ENCODE assay signal across 8 cellular contexts in genomic region chr5:141923443-141924313, GRCh38. TPM values are rescaled to one million over a fixed set of nuclear protein-coding genes. Genes with fewer than 3 reads are reported as not detected.
DNase-seq lines count a peak whose midpoint lies in the region; ATAC-seq and TF ChIP-seq lines count a peak whose summit lies in the region.

A gene with protein sequence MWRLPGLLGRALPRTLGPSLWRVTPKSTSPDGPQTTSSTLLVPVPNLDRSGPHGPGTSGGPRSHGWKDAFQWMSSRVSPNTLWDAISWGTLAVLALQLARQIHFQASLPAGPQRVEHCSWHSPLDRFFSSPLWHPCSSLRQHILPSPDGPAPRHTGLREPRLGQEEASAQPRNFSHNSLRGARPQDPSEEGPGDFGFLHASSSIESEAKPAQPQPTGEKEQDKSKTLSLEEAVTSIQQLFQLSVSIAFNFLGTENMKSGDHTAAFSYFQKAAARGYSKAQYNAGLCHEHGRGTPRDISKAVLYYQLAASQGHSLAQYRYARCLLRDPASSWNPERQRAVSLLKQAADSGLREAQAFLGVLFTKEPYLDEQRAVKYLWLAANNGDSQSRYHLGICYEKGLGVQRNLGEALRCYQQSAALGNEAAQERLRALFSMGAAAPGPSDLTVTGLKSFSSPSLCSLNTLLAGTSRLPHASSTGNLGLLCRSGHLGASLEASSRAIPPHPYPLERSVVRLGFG (plus strand): TSS chr5:141923871. CDS start chr5:141923942, 71 bp downstream.

- peak; percentile 89 for TF ChIP-seq POLR2A in right lobe of liver (IDR thresholded peaks at IDR 0.05)

- under 1% methylated on average over 38 of the region's 54 CpGs for WGBS in right lobe of liver (ENCODE audit: insufficient coverage, low coverage, low lambda C conversion rate, missing lambda C conversion rate)

- no peaks in the 10 kb centered on the region for H3K27me3 Mint-ChIP-seq in activated CD4-positive, alpha-beta memory T cell treated with anti-CD3 and anti-CD28 coated beads for 36 hours

- POLR2A ChIA-PET in activated CD4-positive, alpha-beta memory T cell treated with anti-CD3 and anti-CD28 coated beads for 36 hours (lab: Charles Lee), result interaction anchor here (1.1 to 1.6 kb wide), 9 partner anchors 17 to 432 kb away, joined by 3 to 10 read pairs (median 5); partner anchors contain the start of genes FCHSD1, PCDH12 and RNF14

- H3K27ac Mint-ChIP-seq in activated CD4-positive, alpha-beta memory T cell treated with anti-CD3 and anti-CD28 coated beads for 36 hours, result peak within 1 kb of the TSS; percentile 96

- H3K4me3 Mint-ChIP-seq in activated CD4-positive, alpha-beta memory T cell treated with anti-CD3 and anti-CD28 coated beads for 36 hours, result peak within 1 kb of the TSS; percentile 80

- H3K36me3 ChIP-seq in right lobe of liver, result peaks cover 2 to 34% (median 11%) of the 10 kb centered on the region in 4 donors

- peaks cover 0 to 31% (median 14%) of the 10 kb centered on the region in 4 donors for H3K4me1 ChIP-seq in right lobe of liver

- ATAC-seq in GM19351 (IDR thresholded peaks at IDR 0.05; ENCODE audit: unreplicated experiment) (peak; percentile 96), HG03521 (IDR thresholded peaks at IDR 0.05; ENCODE audit: unreplicated experiment) (peak; percentile 97), right lobe of liver (peak; percentile 91 to 97 (median 94))

- H3K36me3 Mint-ChIP-seq in activated CD4-positive, alpha-beta memory T cell treated with anti-CD3 and anti-CD28 coated beads for 36 hours, result peaks cover 26% of the 10 kb centered on the region

- no peaks in the 10 kb centered on the region for H3K9me3 ChIP-seq in right lobe of liver

- intact Hi-C loops in activated CD4-positive, alpha-beta memory T cell treated with anti-CD3 and anti-CD28 coated beads for 36 hours (cut with micrococcal nuclease), result loop anchor here (1.0 kb wide), 3 partner anchors 37 to 230 kb away; partner anchors contain the start of gene RNF14
- intact Hi-C loops in dorsolateral prefrontal cortex (cut with DNase I) (loop anchor here (2.0 to 5.0 kb wide), 2 partner anchors 34 to 43 kb away; partner anchors contain the start of gene PCDH12 (in 1 of the 2)), right lobe of liver (cut with DNase I) (no loop called here)

- H3K4me3 ChIP-seq in dorsolateral prefrontal cortex (peak within 1 kb of the TSS; percentile 59 to 99 (median 82)), right lobe of liver (peak within 1 kb of the TSS; percentile 63 to 93 (median 83))

- no peaks in the 10 kb centered on the region for H3K27me3 ChIP-seq in dorsolateral prefrontal cortex
- no peaks in the 10 kb centered on the region for H3K27me3 ChIP-seq in right lobe of liver

- peaks cover 18% of the 10 kb centered on the region for H3K4me1 Mint-ChIP-seq in activated CD4-positive, alpha-beta memory T cell treated with anti-CD3 and anti-CD28 coated beads for 36 hours (ENCODE audit: low read depth)

- DNase-seq in NCI-H82 treated with DMSO at 0.1 percent for 48 hours (lab: John Stamatoyannopoulos, UW; ENCODE audit: unreplicated experiment) (peak; percentile 93), dorsolateral prefrontal cortex (peak; percentile 81 to 95 (median 94)), right lobe of liver (peak; percentile 96)
- DNase-seq in activated CD4-positive, alpha-beta memory T cell treated with anti-CD3 and anti-CD28 coated beads for 36 hours, result peak; percentile 96
- DNase-seq in stimulated activated CD4-positive, alpha-beta T cell treated with anti-CD3 and anti-CD28 coated beads, Interleukin-4, amount 100 ng/mL, for 4 hours, result peak; percentile 91 to 93

- CTCF ChIA-PET in activated CD4-positive, alpha-beta memory T cell treated with anti-CD3 and anti-CD28 coated beads for 36 hours (lab: Charles Lee), result interaction anchor here (0.6 to 3.8 kb wide), 12 partner anchors 37 to 359 kb away, joined by 3 to 32 read pairs (median 4); partner anchors contain the start of genes PCDH1 and RNF14

- no peaks in the 10 kb centered on the region for H3K9me3 Mint-ChIP-seq in activated CD4-positive, alpha-beta memory T cell treated with anti-CD3 and anti-CD28 coated beads for 36 hours

- peak within 1 kb of the TSS; percentile 90 for H3K27ac ChIP-seq in C4-2B
- H3K27ac ChIP-seq in dorsolateral prefrontal cortex, result peak within 1 kb of the TSS; percentile 79 to 100 (median 96)
- H3K27ac ChIP-seq in right lobe of liver, result peak within 1 kb of the TSS; percentile 90 to 97 (median 92)

- TF ChIP-seq CTCF in C4-2B (conservative IDR thresholded peaks at IDR 0.05) (no peak), dorsolateral prefrontal cortex (IDR thresholded peaks at IDR 0.05 in 54 of 56, conservative IDR thresholded peaks at IDR 0.05 in 2 of 56; ENCODE audit: low read depth in 1 of 56, partially characterized antibody in 56 of 56) (peak in 38 of 56 donors; percentile 3 to 60 (median 26)), right lobe of liver (IDR thresholded peaks at IDR 0.05) (no peak)

RNA-seq across cellular contexts. Expression of the gene that starts here (rescaled TPM):
- 10 to 100 TPM; 49.3 to 51.5 TPM for total RNA-seq in activated CD4-positive, alpha-beta memory T cell treated with anti-CD3 and anti-CD28 coated beads for 36 hours
- total RNA-seq in dorsolateral prefrontal cortex (100 to 1,000 TPM in 11 of 120 experiments, 10 to 100 TPM in 109; 54.4 to 110 (median 82.7) TPM), right lobe of liver (10 to 100 TPM; 39.4 to 57.9 (median 43.8) TPM)

Comparison
In these comparisons a context has a peak if more than half of its experiments do, and no peak if none do; other contexts are left out.
1. Peak in every context shown above with its lines: DNase-seq, ATAC-seq, H3K4me3 ChIP-seq and H3K27ac ChIP-seq.
2. CTCF ChIP-seq: peak in dorsolateral prefrontal cortex (38 of 56); none in C4-2B (single experiment) and right lobe of liver (0 of 4).
3. intact Hi-C loops: an anchor here in activated CD4-positive, alpha-beta memory T cell treated with anti-CD3 and anti-CD28 coated beads for 36 hours (1.0 kb wide) and dorsolateral prefrontal cortex (2.0 to 5.0 kb wide); none called in right lobe of liver.